ENCODE assay signal across 10 cellular contexts in genomic region chr7:17773289-17773626, GRCh38.
A peak's percentile ranks its signal among the peaks of the same experiment; 100 is the strongest.
DNase-seq lines count a peak whose midpoint lies in the region; ATAC-seq and TF ChIP-seq lines count a peak whose summit lies in the region.
"Had no signal": no experiment of that assay in that cellular context is flagged by ENCODE, and none has a peak within 500 bp of the region (broad histone marks: within the 10 kb centered on the region; RNA-seq: fewer than 3 reads in every experiment).

No MANE protein-coding gene starts in this region.

- in situ Hi-C loops in KBM-7 (cut with MboI; ENCODE audit: low pct_unique_long_range_greater_than_20kb, low sequenced_read_pairs), result no loop called here

- no peak for DNase-seq in DND-41
- DNase-seq in MM.1S, result peak; percentile 53
- peak in 1 of 4 donors; percentile 60 for DNase-seq in body of pancreas
- peak; percentile 69 for DNase-seq in myocyte (ENCODE audit: low read depth)
- no peak for DNase-seq in HUDEP-2 (lab: John Stamatoyannopoulos, UW; ENCODE audit: unreplicated experiment in 76 of 76)
- DNase-seq in GDM1 (lab: John Stamatoyannopoulos, UW), result no peak
- DNase-seq in KBM-7, result no peak
- DNase-seq in NCI-H1436 treated with DMSO at 0.1 percent for 48 hours (lab: John Stamatoyannopoulos, UW), result no peak
- DNase-seq: effector CD4-positive, alpha-beta T cell had no signal

- H4K20me1 ChIP-seq in DND-41 (ENCODE audit: insufficient read depth, low read length), result no peaks in the 10 kb centered on the region
- no peaks in the 10 kb centered on the region for H4K20me1 ChIP-seq in MM.1S (ENCODE audit: insufficient read depth, low read length)

- H3K79me2 ChIP-seq in DND-41 (ENCODE audit: insufficient read depth, low read length) (no peaks in the 10 kb centered on the region), MM.1S (ENCODE audit: low read length) (no peaks in the 10 kb centered on the region)

- no peaks in the 10 kb centered on the region for H3K9me2 ChIP-seq in MM.1S (replicated peaks; ENCODE audit: insufficient read depth, low read length)

- H3K4me1 ChIP-seq in DND-41 (ENCODE audit: insufficient read depth, low read length) (peaks cover 13% of the 10 kb centered on the region; the same call in 1 of the 2 replicates), MM.1S (ENCODE audit: low read length) (peaks cover 19% of the 10 kb centered on the region), body of pancreas (no peaks in the 10 kb centered on the region)

- H3K4me2 ChIP-seq in DND-41 (ENCODE audit: insufficient read depth, low read length) (no peak overlapping the region), MM.1S (ENCODE audit: low read depth, low read length) (peak overlapping the region; percentile 35)

- no peaks in the 10 kb centered on the region for H3K27me3 ChIP-seq in DND-41 (ENCODE audit: insufficient read depth, low read length, poor library complexity)
- H3K27me3 ChIP-seq in MM.1S (replicated peaks; ENCODE audit: insufficient read depth, low read length), result no peaks in the 10 kb centered on the region
- H3K27me3 ChIP-seq in body of pancreas, result no peaks in the 10 kb centered on the region
- H3K27me3 ChIP-seq: suprapubic skin had no signal

- intact Hi-C loops in body of pancreas (cut with DNase I), result no loop called here

- H3K9me3 ChIP-seq in DND-41 (ENCODE audit: insufficient read depth, low read length, severe bottlenecking) (no peaks in the 10 kb centered on the region), MM.1S (replicated peaks; ENCODE audit: insufficient read depth, low read length) (no peaks in the 10 kb centered on the region), body of pancreas (no peaks in the 10 kb centered on the region)
- H3K9me3 ChIP-seq: suprapubic skin had no signal

- H2AFZ ChIP-seq in DND-41 (ENCODE audit: low read depth, low read length), result no peak overlapping the region
- H2AFZ ChIP-seq in MM.1S (ENCODE audit: low read length), result no peak overlapping the region

- no peak overlapping the region for H3K4me3 ChIP-seq in DND-41 (ENCODE audit: low read depth in 1 of 2, low read length in 2 of 2)
- no peak overlapping the region for H3K4me3 ChIP-seq in MM.1S (ENCODE audit: low read length)
- no peak overlapping the region for H3K4me3 ChIP-seq in body of pancreas
- H3K4me3 ChIP-seq: suprapubic skin had no signal

- peak; percentile 18; the same call in 1 of the 3 replicates for ATAC-seq in DND-41 (ENCODE audit: insufficient read depth, low read depth)
- ATAC-seq in body of pancreas, result peak; percentile 47

- TF ChIP-seq CTCF in DND-41 (IDR thresholded peaks at IDR 0.05; ENCODE audit: borderline replicate concordance, extremely low read depth, low read length, poor library complexity, severe bottlenecking) (no peak), MM.1S (IDR thresholded peaks at IDR 0.05; ENCODE audit: low read length) (no peak), body of pancreas (IDR thresholded peaks at IDR 0.05) (no peak)

- TF ChIP-seq POLR2A in body of pancreas (IDR thresholded peaks at IDR 0.05), result no peak

- 76 to 87% methylated on average over 4 of the region's 4 CpGs for WGBS in body of pancreas, 2 donors

- no peaks in the 10 kb centered on the region for H3K36me3 ChIP-seq in DND-41 (ENCODE audit: insufficient read depth, low read length)
- H3K36me3 ChIP-seq in MM.1S (replicated peaks; ENCODE audit: insufficient read depth, low read length), result no peaks in the 10 kb centered on the region
- H3K36me3 ChIP-seq in body of pancreas (replicated peaks in 1 of 2; ENCODE audit: insufficient read depth in 1 of 2, low read depth in 2 of 2), result no peaks in the 10 kb centered on the region
- H3K36me3 ChIP-seq: suprapubic skin had no signal

- no peak overlapping the region for H3K9ac ChIP-seq in DND-41 (ENCODE audit: low read depth, low read length)
- no peak overlapping the region for H3K9ac ChIP-seq in MM.1S (ENCODE audit: low read length)

- H3K27ac ChIP-seq in DND-41 (ENCODE audit: low read length), result no peak overlapping the region
- H3K27ac ChIP-seq in MM.1S (ENCODE audit: low read length), result peak overlapping the region; percentile 27; the same call in 1 of the 2 replicates
- H3K27ac ChIP-seq in body of pancreas, result no peak overlapping the region
- H3K27ac ChIP-seq: suprapubic skin had no signal

- peaks cover 5% of the 10 kb centered on the region for H3F3A ChIP-seq in MM.1S (ENCODE audit: insufficient read depth, low read length)

Comparison
In these comparisons a context has a peak if more than half of its experiments do, and no peak if none do; other contexts are left out.
1. DNase-seq: peak in MM.1S (single experiment) and myocyte (single experiment); none in DND-41 (single experiment), HUDEP-2 (0 of 76), GDM1 (single experiment), KBM-7 (single experiment) and NCI-H1436 treated with DMSO at 0.1 percent for 48 hours (single experiment).